21 cellular contexts compared by ENCODE assay signal in the genomic region with DNA sequence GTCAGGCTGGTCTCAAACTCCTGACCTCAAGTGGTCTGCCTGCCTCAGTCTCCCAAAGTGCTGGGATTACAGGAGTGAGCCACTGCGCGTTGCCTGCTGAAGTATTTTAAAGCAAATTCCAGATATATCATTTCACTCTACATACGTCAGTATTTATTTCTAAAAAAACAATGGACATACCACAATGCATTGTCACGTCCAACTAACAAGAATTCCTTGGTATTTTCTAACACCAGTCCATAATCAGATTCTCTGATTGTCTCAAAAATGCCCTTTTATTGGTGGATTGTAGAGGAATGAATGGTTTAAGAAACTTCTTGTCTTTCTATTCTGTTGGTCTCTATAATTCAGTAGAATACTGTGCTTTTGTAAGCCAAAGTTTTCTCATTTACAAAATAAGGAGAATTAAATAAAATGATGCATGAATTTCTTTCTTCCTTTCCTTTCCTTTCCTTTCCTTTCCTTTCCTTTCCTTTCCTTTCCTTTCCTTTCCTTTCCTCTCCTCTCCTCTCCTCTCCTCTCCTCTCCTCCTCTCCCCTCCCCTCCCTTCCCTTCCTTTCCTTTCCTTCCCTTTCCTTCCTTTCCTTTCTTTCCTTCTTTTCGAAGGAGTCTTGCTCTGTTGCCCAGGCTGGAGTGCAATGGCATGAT.
"Had no signal": no experiment of that assay in that cellular context is flagged by ENCODE, and none has a peak within 500 bp of the region (broad histone marks: within the 10 kb centered on the region; RNA-seq: fewer than 3 reads in every experiment).

No MANE protein-coding gene starts in this region.

- ATAC-seq: activated CD8-positive, alpha-beta T cell treated with anti-CD3 and anti-CD28 coated beads for 36 hours; activated T-cell treated with anti-CD3 and anti-CD28 coated beads, Interleukin-2, amount 50 U/mL, for 72 hours; T-helper 17 cell had no signal

- DNase-seq: activated B cell treated with CpG ODN at 0.5 μM for 24 hours; activated CD4-positive, alpha-beta T cell treated with anti-CD3 and anti-CD28 coated beads for 1 hour; activated CD4-positive, alpha-beta T cell treated with anti-CD3 and anti-CD28 coated beads, Interleukin-2, amount 50 U/mL, for 1 hour; activated CD8-positive, alpha-beta memory T cell treated with anti-CD3 and anti-CD28 coated beads, Interleukin-2, amount 50 U/mL, for 4 hours; activated CD8-positive, alpha-beta T cell treated with anti-CD3 and anti-CD28 coated beads for 36 hours; activated naive CD4-positive, alpha-beta T cell; activated T-cell treated with anti-CD3 and anti-CD28 coated beads, Interleukin-2, amount 50 U/mL, for 72 hours; amniotic stem cell; KG1; NCI-H1092; NCI-H1417; NCI-H2029; NCI-H345; NCI-H510A; NCI-H526 treated with DMSO at 0.1 percent for 48 hours; NCI-H82; SIG-M5; T-helper 17 cell; T-helper 9 cell had no signal

- H3K27me3 Mint-ChIP-seq: activated B cell treated with CpG ODN at 0.5 μM for 24 hours; activated CD8-positive, alpha-beta T cell treated with anti-CD3 and anti-CD28 coated beads for 36 hours; activated naive CD4-positive, alpha-beta T cell treated with anti-CD3 and anti-CD28 coated beads, Interleukin-2, amount 50 U/mL, for 24 hours; T-helper 17 cell had no signal

- H3K27ac ChIP-seq: ascending aorta had no signal

- H3K27me3 ChIP-seq: ascending aorta had no signal

- H3K4me3 ChIP-seq: ascending aorta had no signal

- H3K27ac Mint-ChIP-seq: activated B cell treated with CpG ODN at 0.5 μM for 24 hours; activated CD8-positive, alpha-beta T cell treated with anti-CD3 and anti-CD28 coated beads for 36 hours; activated naive CD4-positive, alpha-beta T cell treated with anti-CD3 and anti-CD28 coated beads, Interleukin-2, amount 50 U/mL, for 24 hours; activated T-cell treated with anti-CD3 and anti-CD28 coated beads, Interleukin-2, amount 50 U/mL, for 72 hours; T-helper 17 cell had no signal

- H3K9me3 Mint-ChIP-seq: activated B cell treated with CpG ODN at 0.5 μM for 24 hours; activated CD8-positive, alpha-beta T cell treated with anti-CD3 and anti-CD28 coated beads for 36 hours; activated naive CD4-positive, alpha-beta T cell treated with anti-CD3 and anti-CD28 coated beads, Interleukin-2, amount 50 U/mL, for 24 hours; activated T-cell treated with anti-CD3 and anti-CD28 coated beads, Interleukin-2, amount 50 U/mL, for 72 hours had no signal

- H3K4me3 Mint-ChIP-seq: activated B cell treated with CpG ODN at 0.5 μM for 24 hours; activated CD8-positive, alpha-beta T cell treated with anti-CD3 and anti-CD28 coated beads for 36 hours; activated naive CD4-positive, alpha-beta T cell treated with anti-CD3 and anti-CD28 coated beads, Interleukin-2, amount 50 U/mL, for 24 hours; activated T-cell treated with anti-CD3 and anti-CD28 coated beads, Interleukin-2, amount 50 U/mL, for 72 hours; T-helper 17 cell had no signal
